ENCODE assay signal across 21 cellular contexts in genomic region chr11:31875861-31876625, GRCh38.
DNase-seq lines count a peak whose midpoint lies in the region; ATAC-seq and TF ChIP-seq lines count a peak whose summit lies in the region.
"Had no signal": no experiment of that assay in that cellular context is flagged by ENCODE, and none has a peak within 500 bp of the region (broad histone marks: within the 10 kb centered on the region; RNA-seq: fewer than 3 reads in every experiment).

No MANE protein-coding gene starts in this region.

- no peak for TF ChIP-seq RAD21 in neural cell (conservative IDR thresholded peaks at IDR 0.05)

- H3K9me2 ChIP-seq in neural cell (ENCODE audit: insufficient read depth, low read length), result no peaks in the 10 kb centered on the region

- H3K27ac ChIP-seq in neural cell (ENCODE audit: low read length), result no peak overlapping the region
- H3K27ac ChIP-seq: brain microvascular endothelial cell, left ventricle myocardium inferior, upper lobe of left lung, VCaP had no signal

- H3K79me2 ChIP-seq in neural cell (replicated peaks; ENCODE audit: insufficient read depth, low read length), result no peaks in the 10 kb centered on the region

- H3F3A ChIP-seq in neural cell (ENCODE audit: insufficient read depth, low read length, poor library complexity, severe bottlenecking), result no peaks in the 10 kb centered on the region

- H3K4me2 ChIP-seq in neural cell (ENCODE audit: low read length), result no peak overlapping the region

- H3K9me3 ChIP-seq in neural cell (ENCODE audit: low read length), result no peaks in the 10 kb centered on the region
- H3K9me3 ChIP-seq: BE2C, left ventricle myocardium inferior, mucosa of descending colon, upper lobe of left lung had no signal

- TF ChIP-seq EP300 in neural cell (conservative IDR thresholded peaks at IDR 0.05; ENCODE audit: poor library complexity, severe bottlenecking), result no peak

- no peaks in the 10 kb centered on the region for H3K27me3 ChIP-seq in neural cell (ENCODE audit: insufficient read depth, low read depth, low read length)
- H3K27me3 ChIP-seq: BE2C, brain microvascular endothelial cell had no signal

- H3K9ac ChIP-seq in neural cell (ENCODE audit: low read length), result no peak overlapping the region

- H3K4me3 ChIP-seq in neural cell (ENCODE audit: low read length), result no peak overlapping the region
- H3K4me3 ChIP-seq: GM12878, left ventricle myocardium inferior, mucosa of descending colon, upper lobe of left lung had no signal

- TF ChIP-seq CTCF in neural cell (IDR thresholded peaks at IDR 0.05; ENCODE audit: poor library complexity, severe bottlenecking), result no peak

- ATAC-seq in GM18519 (IDR thresholded peaks at IDR 0.05; ENCODE audit: low FRiP score, unreplicated experiment), result no peak
- ATAC-seq: GM12878, mucosa of descending colon had no signal

- H2AFZ ChIP-seq in neural cell (ENCODE audit: low read depth, low read length), result peak overlapping the region; percentile 16

- DNase-seq in ELF-1 (ENCODE audit: low read depth, low spot score) (peak; percentile 91), NCI-H1694 treated with DMSO at 0.1 percent for 48 hours (lab: John Stamatoyannopoulos, UW) (peak; percentile 85), glomerular visceral epithelial cell (ENCODE audit: extremely low spot score) (peak; percentile 3), SW 1271 (lab: John Stamatoyannopoulos, UW) (no peak), NCI-H146 (lab: John Stamatoyannopoulos, UW) (no peak)
- no peak for DNase-seq in activated CD4-positive, alpha-beta T cell treated with anti-CD3 and anti-CD28 coated beads for 1 hour
- DNase-seq: activated CD8-positive, alpha-beta memory T cell treated with anti-CD3 and anti-CD28 coated beads, Interleukin-2, amount 50 U/mL, for 48 hours; BE2C; brain microvascular endothelial cell; DMS79; Kasumi-1; left ventricle myocardium inferior; mucosa of descending colon; NCI-H2081; NCI-H446 treated with DMSO at 0.1 percent for 48 hours; stimulated activated CD4-positive, alpha-beta T cell treated with anti-CD3 and anti-CD28 coated beads, Interleukin-12 subunit alpha, Interleukin-12 subunit beta, amount 100 ng/mL, for 4 hours; upper lobe of left lung had no signal

- H4K20me1 ChIP-seq in neural cell (ENCODE audit: insufficient read depth), result no peaks in the 10 kb centered on the region

- no peaks in the 10 kb centered on the region for H3K36me3 ChIP-seq in neural cell (ENCODE audit: insufficient read depth, low read length)
- H3K36me3 ChIP-seq: BE2C, brain microvascular endothelial cell, left ventricle myocardium inferior, upper lobe of left lung had no signal

TF ChIP-seq in neural cell, 6 proteins besides CTCF, POLR2A, EP300 and RAD21:
- TF ChIP-seq MXI1 (conservative IDR thresholded peaks at IDR 0.05; ENCODE audit: poor library complexity, severe bottlenecking), result no peak
- no peak for TF ChIP-seq EZH2 (IDR thresholded peaks at IDR 0.05; ENCODE audit: borderline replicate concordance, insufficient read depth, low read length, poor library complexity, severe bottlenecking)
- no peak for TF ChIP-seq REST (IDR thresholded peaks at IDR 0.05; ENCODE audit: borderline replicate concordance)
- TF ChIP-seq POLR2AphosphoS5 (IDR thresholded peaks at IDR 0.05), result no peak

Comparison
In these comparisons a context has a peak if more than half of its experiments do, and no peak if none do; other contexts are left out.
1. DNase-seq: peak in ELF-1 (single experiment), NCI-H1694 treated with DMSO at 0.1 percent for 48 hours (single experiment) and glomerular visceral epithelial cell (single experiment); none in SW 1271 (0 of 2), activated CD4-positive, alpha-beta T cell treated with anti-CD3 and anti-CD28 coated beads for 1 hour (single experiment) and NCI-H146 (single experiment).